12 cellular contexts compared by ENCODE assay signal in the genomic region with DNA sequence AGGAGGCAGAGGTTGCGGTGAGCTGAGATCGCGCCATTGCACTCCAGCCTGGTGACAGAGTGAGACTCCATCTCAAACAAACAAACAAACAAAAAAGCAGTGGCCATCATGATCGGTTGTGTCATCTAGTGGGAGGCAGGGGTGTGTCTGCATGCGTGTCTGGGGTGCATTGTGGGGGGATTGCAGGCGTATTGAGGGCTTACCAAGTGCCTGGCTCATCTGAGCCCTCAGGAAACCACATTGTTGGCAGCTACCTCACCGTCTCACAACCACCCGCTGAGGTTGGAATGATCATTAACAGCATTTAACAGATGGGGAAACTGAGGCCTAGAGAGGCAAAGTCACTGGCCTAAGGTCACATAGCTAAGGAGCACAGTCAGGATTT. TPM values are rescaled to one million over a fixed set of nuclear protein-coding genes. Genes with fewer than 3 reads are reported as not detected.
A peak's percentile ranks its signal among the peaks of the same experiment; 100 is the strongest.
DNase-seq lines count a peak whose midpoint lies in the region; TF ChIP-seq lines count a peak whose summit lies in the region.
"Had no signal": no experiment of that assay in that cellular context is flagged by ENCODE, and none has a peak within 500 bp of the region (broad histone marks: within the 10 kb centered on the region; RNA-seq: fewer than 3 reads in every experiment).

No MANE protein-coding gene starts in this region.

- no peak overlapping the region for H2AFZ ChIP-seq in mesenchymal stem cell (ENCODE audit: low read depth, low read length)

- H3K4ac ChIP-seq in mesenchymal stem cell (ENCODE audit: low read depth in 1 of 2, low read length in 2 of 2) = peak overlapping the region; percentile 24 to 55

- intact Hi-C loops in spleen (cut with DNase I; ENCODE audit: low total_unique reads) = no loop called here

- no peak overlapping the region for H3K18ac ChIP-seq in mesenchymal stem cell (ENCODE audit: low read depth in 1 of 2, low read length in 2 of 2)

- H4K91ac ChIP-seq in mesenchymal stem cell (ENCODE audit: low read length) = peak overlapping the region; percentile 0

- H3K79me1 ChIP-seq in mesenchymal stem cell (replicated peaks; ENCODE audit: low read length, poor library complexity, severe bottlenecking) = peaks cover 36% of the 10 kb centered on the region

- no peak overlapping the region for H2BK120ac ChIP-seq in mesenchymal stem cell (ENCODE audit: low read depth, low read length)

- H3K14ac ChIP-seq in mesenchymal stem cell (ENCODE audit: low read length in 2 of 2) = no peak overlapping the region

- peak overlapping the region; percentile 97 for H3K27ac ChIP-seq in caudate nucleus (ENCODE audit: low read depth, low read length)
- H3K27ac ChIP-seq in mesenchymal stem cell (ENCODE audit: low read length, poor library complexity, severe bottlenecking) = no peak overlapping the region
- peak overlapping the region in 7 of 8 donors; percentile 9 to 86 (median 74) for H3K27ac ChIP-seq in spleen

- no peak overlapping the region for H3K4me3 Mint-ChIP-seq in HFFc6
- H3K4me3 Mint-ChIP-seq: activated naive CD8-positive, alpha-beta T cell treated with anti-CD3 and anti-CD28 coated beads, Interleukin-2, amount 50 U/mL, for 24 hours had no signal

- WGBS in mesenchymal stem cell = 89% methylated on average over 5 of the region's 8 CpGs
- 57 to 91% (median 79%) methylated on average over 8 of the region's 8 CpGs for WGBS in spleen, 5 donors

- no peaks in the 10 kb centered on the region; the same call in none of the 2 replicates for H3K27me3 Mint-ChIP-seq in HFFc6 (ENCODE audit: insufficient read depth)
- H3K27me3 Mint-ChIP-seq: activated naive CD8-positive, alpha-beta T cell treated with anti-CD3 and anti-CD28 coated beads, Interleukin-2, amount 50 U/mL, for 24 hours; naive thymus-derived CD8-positive, alpha-beta T cell had no signal

- peak overlapping the region; percentile 14 to 51 for H2BK12ac ChIP-seq in mesenchymal stem cell (ENCODE audit: low read length in 2 of 2)

- TF ChIP-seq CTCF in HFFc6 (IDR thresholded peaks at IDR 0.05) (no peak), spleen (IDR thresholded peaks at IDR 0.05 in 8 of 11, conservative IDR thresholded peaks at IDR 0.05 in 3 of 11) (no peak), GM13977 (IDR thresholded peaks at IDR 0.05; ENCODE audit: extremely low read depth, insufficient read depth, missing control alignments) (no peak)

- H3K4me1 ChIP-seq in mesenchymal stem cell (ENCODE audit: control insufficient read depth, insufficient read depth, low read depth, low read length) = peaks cover 28% of the 10 kb centered on the region
- peaks cover 12 to 81% (median 47%) of the 10 kb centered on the region in 6 donors for H3K4me1 ChIP-seq in spleen

- DNase-seq in HFFc6 (no peak), caudate nucleus (lab: John Stamatoyannopoulos, UW) (no peak), mesenchymal stem cell (no peak), spleen (no peak), GM13977 (ENCODE audit: low spot score) (no peak), GM03348 (ENCODE audit: low spot score) (no peak), NCI-H146 treated with DMSO at 0.1 percent for 48 hours (lab: John Stamatoyannopoulos, UW; ENCODE audit: unreplicated experiment) (no peak), foreskin melanocyte (no peak)
- DNase-seq: activated naive CD8-positive, alpha-beta T cell treated with anti-CD3 and anti-CD28 coated beads, Interleukin-2, amount 50 U/mL, for 24 hours; DMS79 treated with DMSO at 0.1 percent for 48 hours; naive thymus-derived CD8-positive, alpha-beta T cell; stimulated activated CD4-positive, alpha-beta T cell treated with anti-CD3 and anti-CD28 coated beads, Interleukin-15, amount 100 ng/mL, for 24 hours had no signal

- H3K4me3 ChIP-seq in mesenchymal stem cell (ENCODE audit: insufficient read depth in 1 of 2, low read depth in 1 of 2, low read length in 2 of 2) (no peak overlapping the region), spleen (no peak overlapping the region)

- H3K9me3 Mint-ChIP-seq in HFFc6 = no peaks in the 10 kb centered on the region
- H3K9me3 Mint-ChIP-seq: activated naive CD8-positive, alpha-beta T cell treated with anti-CD3 and anti-CD28 coated beads, Interleukin-2, amount 50 U/mL, for 24 hours; naive thymus-derived CD8-positive, alpha-beta T cell had no signal

- no peak overlapping the region for H3K4me2 ChIP-seq in mesenchymal stem cell (ENCODE audit: low read length, poor library complexity, severe bottlenecking)

- H4K8ac ChIP-seq in mesenchymal stem cell (ENCODE audit: low read length) = peak overlapping the region; percentile 63

- H3K23ac ChIP-seq in mesenchymal stem cell (ENCODE audit: low read length in 2 of 2) = no peak overlapping the region

- no peak overlapping the region for H2BK5ac ChIP-seq in mesenchymal stem cell (ENCODE audit: low read depth, low read length, poor library complexity, severe bottlenecking)

- H3K27ac Mint-ChIP-seq in HFFc6 = peak overlapping the region; percentile 33; the same call in 1 of the 2 replicates
- H3K27ac Mint-ChIP-seq: activated naive CD8-positive, alpha-beta T cell treated with anti-CD3 and anti-CD28 coated beads, Interleukin-2, amount 50 U/mL, for 24 hours had no signal

- in situ Hi-C loops in GM13977 (cut with MboI; ENCODE audit: low pct_unique_long_range_greater_than_20kb, low sequenced_read_pairs, unreplicated experiment) = no loop called here

- no peaks in the 10 kb centered on the region for H3K9me3 ChIP-seq in mesenchymal stem cell (ENCODE audit: control insufficient read depth, low read length)
- no peaks in the 10 kb centered on the region for H3K9me3 ChIP-seq in spleen

- H3K9ac ChIP-seq in mesenchymal stem cell (ENCODE audit: low read length) = peak overlapping the region; percentile 69

- H3K27me3 ChIP-seq in mesenchymal stem cell (ENCODE audit: control insufficient read depth in 1 of 2, insufficient read depth in 1 of 2, low read length in 2 of 2) = no peaks in the 10 kb centered on the region
- no peaks in the 10 kb centered on the region for H3K27me3 ChIP-seq in spleen (replicated peaks in 1 of 7)

- no peak for TF ChIP-seq POLR2A in spleen (IDR thresholded peaks at IDR 0.05)

- H3K36me3 Mint-ChIP-seq in HFFc6 (ENCODE audit: low read depth) = peaks cover 9% of the 10 kb centered on the region; the same call in 1 of the 2 replicates

- peak overlapping the region; percentile 65 for H2AK5ac ChIP-seq in mesenchymal stem cell (ENCODE audit: low read length, severe bottlenecking)

- H3K4me1 Mint-ChIP-seq in HFFc6 (ENCODE audit: low read depth) = peaks cover 17% of the 10 kb centered on the region
- H3K4me1 Mint-ChIP-seq: activated naive CD8-positive, alpha-beta T cell treated with anti-CD3 and anti-CD28 coated beads, Interleukin-2, amount 50 U/mL, for 24 hours had no signal

- H2BK15ac ChIP-seq in mesenchymal stem cell (ENCODE audit: low read depth, poor library complexity, severe bottlenecking) = peak overlapping the region; percentile 1

- H3K36me3 ChIP-seq in mesenchymal stem cell (ENCODE audit: control insufficient read depth in 1 of 2, insufficient read depth in 2 of 2, low read depth in 1 of 2, low read length in 2 of 2) = peaks cover 23 to 35% of the 10 kb centered on the region in 2 experiments
- peaks cover 0 to 49% (median 1%) of the 10 kb centered on the region in 6 donors for H3K36me3 ChIP-seq in spleen

RNA-seq across cellular contexts. Expression of a gene that starts 30.5 kb away (rescaled TPM):
- 100 to 1,000 TPM; 186 to 219 (median 211) TPM for total RNA-seq in HFFc6 (2021; fragmentation: NEBNext Ultra II Directional; extraction: Animal tissue kit (Norgen Biotek cat#: 25700))
- polyA plus RNA-seq in mesenchymal stem cell (2013, experiment 1 of 2) = 101 TPM
- polyA plus RNA-seq in mesenchymal stem cell (2013, experiment 2 of 2) = 98.4 TPM
- total RNA-seq in spleen = 100 to 1,000 TPM in 2 of 7 donors, 10 to 100 TPM in 5; 65.4 to 125 (median 77.1) TPM
- 10 to 100 TPM in 1 of 3 donors, 1 to 10 TPM in 2; 4.1 to 23.4 (median 4.2) TPM for polyA plus RNA-seq in spleen
